In genomic region chr7:98168181-98168903, GRCh38 we compare ENCODE assay signal across 8 cellular contexts. TPM values are rescaled to one million over a fixed set of nuclear protein-coding genes. Genes with fewer than 3 reads are reported as not detected.
DNase-seq lines count a peak whose midpoint lies in the region; ATAC-seq, FAIRE-seq and TF ChIP-seq lines count a peak whose summit lies in the region.

No MANE protein-coding gene starts in this region.

- WGBS in body of pancreas, 2 donors = 53 to 58% methylated on average over 17 of the region's 17 CpGs
- no CpG with 5 or more reads among the region's 17 CpGs for WGBS in iPS DF 6.9 (ENCODE audit: insufficient coverage, insufficient read length)

- H3K4me3 ChIP-seq in body of pancreas (no peak overlapping the region), iPS DF 6.9 (ENCODE audit: low read length) (no peak overlapping the region)

- H3K27me3 ChIP-seq in body of pancreas = no peaks in the 10 kb centered on the region
- H3K27me3 ChIP-seq in iPS DF 6.9 (ENCODE audit: control insufficient read depth, insufficient read depth, low read length) = no peaks in the 10 kb centered on the region

- no peaks in the 10 kb centered on the region for H3K36me3 ChIP-seq in body of pancreas (replicated peaks in 1 of 2; ENCODE audit: insufficient read depth in 1 of 2, low read depth in 2 of 2)
- H3K36me3 ChIP-seq in iPS DF 6.9 (ENCODE audit: control insufficient read depth, insufficient read depth, low read length) = no peaks in the 10 kb centered on the region; the same call in none of the 2 replicates

- TF ChIP-seq CTCF in D721Med (IDR thresholded peaks at IDR 0.05; ENCODE audit: insufficient read depth, missing control alignments) (peak; percentile 68), body of pancreas (IDR thresholded peaks at IDR 0.05) (peak; percentile 84 to 95 (median 91))

- TF ChIP-seq POLR2A in body of pancreas (IDR thresholded peaks at IDR 0.05) = no peak

- DNase-seq in D721Med (ENCODE audit: insufficient read length, low spot score) (no peak), NCI-H1048 (lab: John Stamatoyannopoulos, UW) (peak; percentile 48), T-helper 9 cell (peak; percentile 55), body of pancreas (peak; percentile 80 to 90 (median 85)), iPS DF 6.9 (ENCODE audit: low read depth, low spot score) (peak; percentile 45)
- peak; percentile 66 for DNase-seq in stimulated activated CD4-positive, alpha-beta T cell treated with anti-CD3 and anti-CD28 coated beads, Interleukin-15, amount 100 ng/mL, for 24 hours

- intact Hi-C loops in body of pancreas (cut with DNase I) = loop anchor here (5.0 kb wide), 1 partner anchor 146 kb away; no protein-coding TSS in a partner anchor

- H3K27ac ChIP-seq in body of pancreas = peak overlapping the region in 3 of 4 donors; percentile 22 to 83 (median 62)
- no peak overlapping the region for H3K27ac ChIP-seq in iPS DF 6.9 (ENCODE audit: low read length)

- H3K9me3 ChIP-seq in body of pancreas (no peaks in the 10 kb centered on the region), iPS DF 6.9 (ENCODE audit: control insufficient read depth, insufficient read depth, low read length) (no peaks in the 10 kb centered on the region)

- FAIRE-seq in D721Med (lab: Jason Lieb, UNC) = no peak

- ATAC-seq in GM21529 (IDR thresholded peaks at IDR 0.05; ENCODE audit: unreplicated experiment) (peak; percentile 74), body of pancreas (peak; percentile 68), HG03342 (IDR thresholded peaks at IDR 0.05; ENCODE audit: unreplicated experiment) (no peak)

- H3K4me1 ChIP-seq in body of pancreas = peaks cover 71% of the 10 kb centered on the region
- no peaks in the 10 kb centered on the region for H3K4me1 ChIP-seq in iPS DF 6.9 (ENCODE audit: control insufficient read depth, insufficient read depth, low read length)

RNA-seq across cellular contexts. Expression of gene BHLHA15, which starts 42.9 kb away (rescaled TPM):
- total RNA-seq in body of pancreas = 100 to 1,000 TPM; 247 to 584 TPM
